Comparison of ENCODE assay signal across 8 cellular contexts in genomic region chr7:38070718-38071117, GRCh38.
DNase-seq lines count a peak whose midpoint lies in the region; ATAC-seq, FAIRE-seq and TF ChIP-seq lines count a peak whose summit lies in the region.

No MANE protein-coding gene starts in this region.

- no peak overlapping the region for H2BK12ac ChIP-seq in mesenchymal stem cell (ENCODE audit: low read length in 2 of 2)

- H3K36me3 ChIP-seq in K562 (ENCODE audit: control insufficient read depth, insufficient read depth, low read length) (no peaks in the 10 kb centered on the region), mesenchymal stem cell (ENCODE audit: control insufficient read depth in 1 of 2, insufficient read depth in 2 of 2, low read depth in 1 of 2, low read length in 2 of 2) (no peaks in the 10 kb centered on the region)

- intact Hi-C loops in K562 (cut with micrococcal nuclease), result no loop called here

- no TSS peak for BruUV-seq in K562 (replicated peaks; lab: Mats Ljungman, UMichigan)

- no peak overlapping the region for H2BK5ac ChIP-seq in mesenchymal stem cell (ENCODE audit: low read depth, low read length, poor library complexity, severe bottlenecking)

- in situ Hi-C loops in K562 (cut with MboI), result no loop called here

- no peak overlapping the region; the same call in 1 of the 2 replicates for H3K4me2 ChIP-seq in K562 (ENCODE audit: insufficient read depth, low read length)
- H3K4me2 ChIP-seq in mesenchymal stem cell (ENCODE audit: low read length, poor library complexity, severe bottlenecking), result no peak overlapping the region

- no peak overlapping the region for H4K8ac ChIP-seq in mesenchymal stem cell (ENCODE audit: low read length)

- H3K27me3 ChIP-seq in K562 (ENCODE audit: control insufficient read depth in 2 of 2, insufficient read depth in 2 of 2, low read length in 2 of 2) (no peaks in the 10 kb centered on the region), mesenchymal stem cell (ENCODE audit: control insufficient read depth in 1 of 2, insufficient read depth in 1 of 2, low read length in 2 of 2) (no peaks in the 10 kb centered on the region)

- H4K20me1 ChIP-seq in K562 (replicated peaks; ENCODE audit: control insufficient read depth, insufficient read depth, low read length), result no peaks in the 10 kb centered on the region

- no peak overlapping the region for H2BK15ac ChIP-seq in mesenchymal stem cell (ENCODE audit: low read depth, poor library complexity, severe bottlenecking)

- ATAC-seq in K562 (peak; percentile 75), HG02884 (IDR thresholded peaks at IDR 0.05; ENCODE audit: unreplicated experiment) (no peak), GM21423 (IDR thresholded peaks at IDR 0.05; ENCODE audit: unreplicated experiment) (no peak)

- peak; percentile 26 for FAIRE-seq in K562 (lab: Jason Lieb, UNC)

- TF ChIP-seq CTCF in K562 (IDR thresholded peaks at IDR 0.05 in 2 of 3, conservative IDR thresholded peaks at IDR 0.05 in 1 of 3; ENCODE audit: insufficient read depth in 2 of 3, low read depth in 1 of 3, low read length in 3 of 3), result peak; percentile 34 to 71 (median 53); a peak in 5 of 6 replicates

- no peak overlapping the region for H3K27ac ChIP-seq in K562 (ENCODE audit: extremely low read depth, low read depth, low read length)
- no peak overlapping the region for H3K27ac ChIP-seq in mesenchymal stem cell (ENCODE audit: low read length, poor library complexity, severe bottlenecking)

- CTCF ChIA-PET in K562 (lab: Yijun Ruan, JAX; ENCODE audit: low intra/inter-chr PET ratio), result no interaction called here

- H3K79me2 ChIP-seq in K562 (ENCODE audit: control insufficient read depth, insufficient read depth, low read length), result no peaks in the 10 kb centered on the region

- H3K9ac ChIP-seq in K562 (ENCODE audit: insufficient read depth in 1 of 2, low read depth in 2 of 2, low read length in 2 of 2) (no peak overlapping the region), mesenchymal stem cell (ENCODE audit: low read length) (no peak overlapping the region)

- no peaks in the 10 kb centered on the region for H3K9me3 ChIP-seq in K562 (replicated peaks; ENCODE audit: control insufficient read depth, insufficient read depth, low read depth, low read length)
- H3K9me3 ChIP-seq in mesenchymal stem cell (ENCODE audit: control insufficient read depth, low read length), result no peaks in the 10 kb centered on the region

- H3K4me1 ChIP-seq in K562 (replicated peaks in 1 of 2; ENCODE audit: control insufficient read depth in 2 of 2, insufficient read depth in 2 of 2, low read length in 2 of 2) (peaks cover 0 to 11% of the 10 kb centered on the region in 2 experiments; a peak in 2 of 5 replicates), mesenchymal stem cell (ENCODE audit: control insufficient read depth, insufficient read depth, low read depth, low read length) (no peaks in the 10 kb centered on the region)

- no peak overlapping the region for H3K14ac ChIP-seq in mesenchymal stem cell (ENCODE audit: low read length in 2 of 2)

- H3K9me1 ChIP-seq in K562 (ENCODE audit: control insufficient read depth, insufficient read depth, low read length), result no peaks in the 10 kb centered on the region

- WGBS in K562 (ENCODE audit: insufficient coverage, low coverage, missing lambda C conversion rate), result 0% methylated on average over 1 of the region's 1 CpG
- WGBS in mesenchymal stem cell, result 11% methylated on average over 1 of the region's 1 CpG

- H3K79me1 ChIP-seq in mesenchymal stem cell (replicated peaks; ENCODE audit: low read length, poor library complexity, severe bottlenecking), result no peaks in the 10 kb centered on the region

- no peak overlapping the region for H4K91ac ChIP-seq in mesenchymal stem cell (ENCODE audit: low read length)

- no peak overlapping the region for H3K23ac ChIP-seq in mesenchymal stem cell (ENCODE audit: low read length in 2 of 2)

- TF ChIP-seq POLR2A in K562 (conservative IDR thresholded peaks at IDR 0.05), result no peak

- no peak overlapping the region for H2AK5ac ChIP-seq in mesenchymal stem cell (ENCODE audit: low read length, severe bottlenecking)

- TF ChIP-seq EP300 in K562 (IDR thresholded peaks at IDR 0.05; ENCODE audit: low read length), result no peak

- DNase-seq in DMS 273 treated with DMSO at 0.1 percent for 48 hours (lab: John Stamatoyannopoulos, UW) (peak; percentile 7), LHCN-M2 (ENCODE audit: low read depth) (peak; percentile 79), K562 (ENCODE audit: extremely low read depth in 1 of 4, low spot score in 3 of 4) (peak; percentile 12 to 45 (median 26)), mesenchymal stem cell (peak; percentile 1), islet precursor cell (no peak)
- no peak for DNase-seq in activated CD4-positive, alpha-beta T cell treated with anti-CD3 and anti-CD28 coated beads for 1 hour

- no peak overlapping the region for H2BK120ac ChIP-seq in mesenchymal stem cell (ENCODE audit: low read depth, low read length)

- no peak overlapping the region for H3K4ac ChIP-seq in mesenchymal stem cell (ENCODE audit: low read depth in 1 of 2, low read length in 2 of 2)

- TF ChIP-seq RAD21 in K562 (CRISPR knock-in tag; conservative IDR thresholded peaks at IDR 0.05 in 1 of 2, IDR thresholded peaks at IDR 0.05 in 1 of 2), result 0 out of 4 replicates have a peak, but pooled peaks of 1 of the 2 experiments have one; percentile 14

- H2AFZ ChIP-seq in K562 (ENCODE audit: low read depth, low read length) (peak overlapping the region; percentile 56; the same call in 1 of the 2 replicates), mesenchymal stem cell (ENCODE audit: low read depth, low read length) (no peak overlapping the region)

- POLR2A ChIA-PET in K562 (lab: Yijun Ruan, JAX), result interaction anchor here (0.6 to 1.3 kb wide), 2 partner anchors 43 to 168 kb away, joined by 3 read pairs; no protein-coding TSS in a partner anchor

- no peak overlapping the region for H3K18ac ChIP-seq in mesenchymal stem cell (ENCODE audit: low read depth in 1 of 2, low read length in 2 of 2)

- H3K4me3 ChIP-seq in K562 (no peak overlapping the region), mesenchymal stem cell (ENCODE audit: insufficient read depth in 1 of 2, low read depth in 1 of 2, low read length in 2 of 2) (no peak overlapping the region)

TF ChIP-seq in K562, 482 proteins besides CTCF, POLR2A, EP300 and RAD21:
- peak; percentile 14 for TF ChIP-seq ZFP36 (IDR thresholded peaks at IDR 0.05; ENCODE audit: low read depth, low read length, partially characterized antibody)
- TF ChIP-seq ZNF143 (CRISPR knock-in tag; IDR thresholded peaks at IDR 0.05), result no peak
- TF ChIP-seq ZKSCAN1 (IDR thresholded peaks at IDR 0.05; ENCODE audit: low read depth, low read length), result no peak
- peak; percentile 42; the same call in 1 of the 2 replicates for TF ChIP-seq BHLHE40 (IDR thresholded peaks at IDR 0.05; ENCODE audit: low read length)
- TF ChIP-seq CBFA2T3 (IDR thresholded peaks at IDR 0.05), result peak; percentile 22; the same call in 1 of the 2 replicates

Comparison
In these comparisons a context has a peak if more than half of its experiments do, and no peak if none do; other contexts are left out.
1. DNase-seq: peak in DMS 273 treated with DMSO at 0.1 percent for 48 hours (single experiment), LHCN-M2 (single experiment), K562 (4 of 4) and mesenchymal stem cell (single experiment); none in islet precursor cell (single experiment) and activated CD4-positive, alpha-beta T cell treated with anti-CD3 and anti-CD28 coated beads for 1 hour (single experiment).